17 cellular contexts compared by ENCODE assay signal in genomic region chr1:157932082-157932481, GRCh38.
DNase-seq lines count a peak whose midpoint lies in the region; ATAC-seq, FAIRE-seq and TF ChIP-seq lines count a peak whose summit lies in the region.
"Had no signal": no experiment of that assay in that cellular context is flagged by ENCODE, and none has a peak within 500 bp of the region (broad histone marks: within the 10 kb centered on the region; RNA-seq: fewer than 3 reads in every experiment).

No MANE protein-coding gene starts in this region.

- POLR2A ChIA-PET in A549 (lab: Yijun Ruan, JAX) (no interaction called here), HCT116 (lab: Charles Lee) (no interaction called here)

- DNase-seq in A549 (ENCODE audit: low read depth in 1 of 2, low spot score in 1 of 2) (peak in 1 of 2 experiments; percentile 14), HCT116 (ENCODE audit: low read depth, low spot score) (no peak), OCI-M1 (lab: John Stamatoyannopoulos, UW) (peak; percentile 64), fibroblast of lung (ENCODE audit: low read depth in 2 of 2) (peak; percentile 34 to 69), T-helper 1 cell (no peak), heart right ventricle (no peak), NCI-H2196 treated with DMSO at 0.1 percent for 48 hours (lab: John Stamatoyannopoulos, UW; ENCODE audit: unreplicated experiment) (no peak)
- DNase-seq in activated naive CD4-positive, alpha-beta T cell treated with anti-CD3 and anti-CD28 coated beads for 36 hours: no peak
- DNase-seq: activated CD4-positive, alpha-beta T cell treated with anti-CD3 and anti-CD28 coated beads, Interleukin-2, amount 50 U/mL, for 48 hours; HFFc6; KBM-7; NCI-H2171; T1000; upper lobe of right lung had no signal

- ATAC-seq in A549: no peak
- no peak for ATAC-seq in HCT116
- no peak for ATAC-seq in heart right ventricle
- ATAC-seq: activated T-helper 17 cell treated with anti-CD3 and anti-CD28 coated beads, Interleukin-2, amount 50 U/mL, for 72 hours; upper lobe of right lung had no signal

- H3K4me3 ChIP-seq in A549: no peak overlapping the region
- H3K4me3 ChIP-seq in HCT116 (replicated peaks in 1 of 2; ENCODE audit: low read depth in 1 of 2, low read length in 2 of 2): no peak overlapping the region
- no peak overlapping the region for H3K4me3 ChIP-seq in fibroblast of lung (replicated peaks in 1 of 4; ENCODE audit: control extremely low read depth in 1 of 4, insufficient read depth in 1 of 4, low read depth in 3 of 4, low read length in 4 of 4)
- H3K4me3 ChIP-seq in heart right ventricle: no peak overlapping the region
- H3K4me3 ChIP-seq: upper lobe of right lung had no signal

- peak overlapping the region; percentile 61 for H2AFZ ChIP-seq in HCT116 (ENCODE audit: low read depth, low read length, poor library complexity, severe bottlenecking)
- no peak overlapping the region for H2AFZ ChIP-seq in fibroblast of lung (ENCODE audit: low read length)

- intact Hi-C loops in HCT116 (cut with micrococcal nuclease): no loop called here
- intact Hi-C loops in heart right ventricle (cut with DNase I): no loop called here
- intact Hi-C loops in activated naive CD4-positive, alpha-beta T cell treated with anti-CD3 and anti-CD28 coated beads for 36 hours (cut with micrococcal nuclease): no loop called here

- no peaks in the 10 kb centered on the region for H3K9me2 ChIP-seq in HCT116 (ENCODE audit: insufficient read depth)

- H3K4me1 Mint-ChIP-seq in activated naive CD4-positive, alpha-beta T cell treated with anti-CD3 and anti-CD28 coated beads for 36 hours (ENCODE audit: low read depth): peaks cover 2% of the 10 kb centered on the region
- H3K4me1 Mint-ChIP-seq: activated T-helper 17 cell treated with anti-CD3 and anti-CD28 coated beads, Interleukin-2, amount 50 U/mL, for 72 hours had no signal

- H3K9ac ChIP-seq in HCT116 (ENCODE audit: low read length): no peak overlapping the region
- H3K9ac ChIP-seq in fibroblast of lung (ENCODE audit: insufficient read depth, low read length): no peak overlapping the region

- BruUV-seq in HCT116 (replicated peaks; lab: Mats Ljungman, UMichigan): no TSS peak

- H3K79me2 ChIP-seq in HCT116 (ENCODE audit: insufficient read depth, low read length) (no peaks in the 10 kb centered on the region), fibroblast of lung (ENCODE audit: control insufficient read depth, insufficient read depth, low read length) (no peaks in the 10 kb centered on the region)

- no peak for TF ChIP-seq POLR2A in A549 (IDR thresholded peaks at IDR 0.05; ENCODE audit: low read length)
- TF ChIP-seq POLR2A in HCT116 (IDR thresholded peaks at IDR 0.05; ENCODE audit: borderline replicate concordance, extremely low read depth, insufficient read depth, insufficient read length): no peak

- no peaks in the 10 kb centered on the region for H3K9me3 Mint-ChIP-seq in activated naive CD4-positive, alpha-beta T cell treated with anti-CD3 and anti-CD28 coated beads for 36 hours
- H3K9me3 Mint-ChIP-seq: activated T-helper 17 cell treated with anti-CD3 and anti-CD28 coated beads, Interleukin-2, amount 50 U/mL, for 72 hours; HFFc6 had no signal

- peaks cover 2% of the 10 kb centered on the region for H3K27me3 Mint-ChIP-seq in activated naive CD4-positive, alpha-beta T cell treated with anti-CD3 and anti-CD28 coated beads for 36 hours (ENCODE audit: low read depth)
- H3K27me3 Mint-ChIP-seq: progenitor cell of endocrine pancreas had no signal

- H3K36me3 ChIP-seq in HCT116 (ENCODE audit: control insufficient read depth in 1 of 2, insufficient read depth in 2 of 2, low read length in 2 of 2) (no peaks in the 10 kb centered on the region), fibroblast of lung (ENCODE audit: control insufficient read depth, insufficient read depth, low read length) (no peaks in the 10 kb centered on the region), heart right ventricle (no peaks in the 10 kb centered on the region)
- H3K36me3 ChIP-seq: upper lobe of right lung had no signal

- no peak for TF ChIP-seq CTCF in A549 (IDR thresholded peaks at IDR 0.05)
- no peak for TF ChIP-seq CTCF in HCT116 (IDR thresholded peaks at IDR 0.05 in 2 of 3, conservative IDR thresholded peaks at IDR 0.05 in 1 of 3; ENCODE audit: borderline replicate concordance in 1 of 3, insufficient read depth in 1 of 3, low read depth in 2 of 3, low read length in 2 of 3)
- no peak for TF ChIP-seq CTCF in fibroblast of lung (conservative IDR thresholded peaks at IDR 0.05 in 1 of 2, IDR thresholded peaks at IDR 0.05 in 1 of 2; ENCODE audit: low read depth in 1 of 2, low read length in 2 of 2)
- no peak for TF ChIP-seq CTCF in heart right ventricle (IDR thresholded peaks at IDR 0.05)

- H3K27me3 ChIP-seq in HCT116 (ENCODE audit: insufficient read depth, low read length): 0 out of 2 replicates have a peak, but pooled peaks cover 2% of the 10 kb centered on the region
- no peaks in the 10 kb centered on the region for H3K27me3 ChIP-seq in fibroblast of lung (ENCODE audit: control insufficient read depth, insufficient read depth, low read length)
- peaks cover 0 to 5% (median 0%) of the 10 kb centered on the region in 7 donors for H3K27me3 ChIP-seq in heart right ventricle
- H3K27me3 ChIP-seq: upper lobe of right lung had no signal

- no peak for TF ChIP-seq EP300 in A549 (IDR thresholded peaks at IDR 0.05)

- no peak overlapping the region for H3K4me3 Mint-ChIP-seq in activated naive CD4-positive, alpha-beta T cell treated with anti-CD3 and anti-CD28 coated beads for 36 hours
- H3K4me3 Mint-ChIP-seq: activated T-helper 17 cell treated with anti-CD3 and anti-CD28 coated beads, Interleukin-2, amount 50 U/mL, for 72 hours; HFFc6 had no signal

- FAIRE-seq in A549 (lab: Jason Lieb, UNC): no peak
- FAIRE-seq: GM18507 had no signal

- H3K4me2 ChIP-seq in A549 (no peak overlapping the region), HCT116 (ENCODE audit: low read length) (no peak overlapping the region), fibroblast of lung (ENCODE audit: extremely low read depth, insufficient read depth, low read length) (no peak overlapping the region)

- H3K27ac Mint-ChIP-seq in activated naive CD4-positive, alpha-beta T cell treated with anti-CD3 and anti-CD28 coated beads for 36 hours: no peak overlapping the region
- H3K27ac Mint-ChIP-seq: activated T-helper 17 cell treated with anti-CD3 and anti-CD28 coated beads, Interleukin-2, amount 50 U/mL, for 72 hours; HFFc6; progenitor cell of endocrine pancreas had no signal

- H3K9me3 ChIP-seq in A549 (no peaks in the 10 kb centered on the region), HCT116 (ENCODE audit: control insufficient read depth in 1 of 2, insufficient read depth in 1 of 2, low read depth in 1 of 2, low read length in 2 of 2) (no peaks in the 10 kb centered on the region), fibroblast of lung (ENCODE audit: control insufficient read depth, insufficient read depth, low read depth, low read length) (no peaks in the 10 kb centered on the region), heart right ventricle (no peaks in the 10 kb centered on the region)
- H3K9me3 ChIP-seq: upper lobe of right lung had no signal

- no peak overlapping the region for H3K27ac ChIP-seq in A549
- no peak overlapping the region for H3K27ac ChIP-seq in HCT116 (ENCODE audit: low read depth, low read length)
- no peak overlapping the region for H3K27ac ChIP-seq in fibroblast of lung (ENCODE audit: insufficient read depth, low read length)
- no peak overlapping the region for H3K27ac ChIP-seq in heart right ventricle
- H3K27ac ChIP-seq: upper lobe of right lung had no signal

- no peak for TF ChIP-seq RAD21 in A549 (conservative IDR thresholded peaks at IDR 0.05 in 1 of 2, IDR thresholded peaks at IDR 0.05 in 1 of 2)
- TF ChIP-seq RAD21 in HCT116 (IDR thresholded peaks at IDR 0.05; ENCODE audit: low read depth): no peak

- CTCF ChIA-PET in A549 (lab: Yijun Ruan, JAX) (no interaction called here), HCT116 (lab: Charles Lee) (interaction anchor here (1.0 kb wide), 1 partner anchor 17 kb away, joined by 3 read pairs; no protein-coding TSS in a partner anchor)
- CTCF ChIA-PET in activated naive CD4-positive, alpha-beta T cell treated with anti-CD3 and anti-CD28 coated beads for 36 hours (lab: Charles Lee): no interaction called here

- no peaks in the 10 kb centered on the region for H3K36me3 Mint-ChIP-seq in activated naive CD4-positive, alpha-beta T cell treated with anti-CD3 and anti-CD28 coated beads for 36 hours (ENCODE audit: low read depth)

- RAD21 ChIA-PET in HCT116 (lab: Charles Lee; ENCODE audit: low non-redundant PET in 1 of 2, low total read pairs in 2 of 2, uncharacterized antibody in 2 of 2, unreplicated experiment in 2 of 2): no interaction called here

- H4K20me1 ChIP-seq in HCT116 (ENCODE audit: insufficient read depth) (no peaks in the 10 kb centered on the region), fibroblast of lung (ENCODE audit: control insufficient read depth, extremely low read depth, insufficient read depth, low read length) (no peaks in the 10 kb centered on the region)

- H3K4me1 ChIP-seq in A549 (peaks cover 7% of the 10 kb centered on the region; the same call in 1 of the 3 replicates), HCT116 (ENCODE audit: control insufficient read depth in 1 of 2, insufficient read depth in 2 of 2, low read length in 2 of 2) (no peaks in the 10 kb centered on the region), fibroblast of lung (ENCODE audit: control insufficient read depth, extremely low read depth, insufficient read depth, low read length) (no peaks in the 10 kb centered on the region), heart right ventricle (peaks cover 0 to under 1% (median 0%) of the 10 kb centered on the region in 9 donors)
- H3K4me1 ChIP-seq: upper lobe of right lung had no signal

TF ChIP-seq in A549, 52 proteins besides CTCF, POLR2A, EP300 and RAD21 (continues in another document):
- TF ChIP-seq TP53 (CRISPR knock-in tag; IDR thresholded peaks at IDR 0.05): no peak

TF ChIP-seq in HCT116, 20 proteins besides CTCF, POLR2A, EP300 and RAD21:
- TF ChIP-seq FOSL1 (IDR thresholded peaks at IDR 0.05; ENCODE audit: low read depth) (peak; percentile 28; the same call in 1 of the 2 replicates), MAX (IDR thresholded peaks at IDR 0.05) (peak; percentile 63), JUND (IDR thresholded peaks at IDR 0.05) (0 out of 2 replicates have a peak, but pooled peaks have one; percentile 21), CEBPB (IDR thresholded peaks at IDR 0.05; ENCODE audit: low read depth) (peak; percentile 55), EZH2 (IDR thresholded peaks at IDR 0.05) (no peak)
TF ChIP-seq in HCT116: peak in this region for 4.

Comparison
In these comparisons a context has a peak if more than half of its experiments do, and no peak if none do; other contexts are left out.
1. DNase-seq: peak in OCI-M1 (single experiment) and fibroblast of lung (2 of 2); none in HCT116 (single experiment), T-helper 1 cell (0 of 5), heart right ventricle (0 of 2), NCI-H2196 treated with DMSO at 0.1 percent for 48 hours (single experiment) and activated naive CD4-positive, alpha-beta T cell treated with anti-CD3 and anti-CD28 coated beads for 36 hours (single experiment).
2. Of the 6 proteins assayed by ChIP-seq in both A549 and HCT116: peak only in A549: none; only in HCT116: MAX; in both: none; in neither: 4; mixed calls (peak in some experiments, not most) for 1.